19 cellular contexts compared by ENCODE assay signal in the genomic region with DNA sequence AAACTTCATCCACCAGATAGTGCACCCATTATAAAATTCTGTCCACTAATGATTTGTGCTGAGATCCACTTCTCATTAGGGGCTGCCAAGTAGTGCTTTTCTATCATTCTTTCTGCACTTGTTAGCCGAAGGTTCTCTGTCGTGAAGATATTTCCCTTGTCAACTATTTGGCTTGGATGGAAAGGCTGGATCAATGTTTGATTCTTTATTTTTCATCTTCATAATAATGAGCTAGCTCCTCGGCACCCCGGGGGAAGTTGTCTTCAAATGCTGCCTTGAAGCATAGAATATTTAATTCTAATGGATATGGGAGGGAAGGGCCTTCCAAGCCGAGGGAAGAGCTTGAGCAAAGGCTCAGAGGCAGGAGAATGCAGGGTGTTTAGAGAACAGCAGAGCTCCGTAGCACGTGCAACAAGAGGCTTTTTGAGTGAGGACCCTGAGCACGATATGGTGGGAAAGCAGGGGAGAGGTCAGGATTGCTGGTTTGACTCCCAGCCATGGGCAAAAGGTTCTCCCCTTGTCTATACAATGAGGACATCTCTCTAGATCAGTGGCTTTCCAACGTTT. TPM values are rescaled to one million over a fixed set of nuclear protein-coding genes. Genes with fewer than 3 reads are reported as not detected.
DNase-seq lines count a peak whose midpoint lies in the region; ATAC-seq and TF ChIP-seq lines count a peak whose summit lies in the region.
"Had no signal": no experiment of that assay in that cellular context is flagged by ENCODE, and none has a peak within 500 bp of the region (broad histone marks: within the 10 kb centered on the region; RNA-seq: fewer than 3 reads in every experiment).

No MANE protein-coding gene starts in this region.

- H3K27ac ChIP-seq in endodermal cell (ENCODE audit: low read depth, low read length) = no peak overlapping the region
- H3K27ac ChIP-seq: KMS-11 had no signal

- H3K27ac Mint-ChIP-seq in WTC11 (no peak overlapping the region), endodermal cell (no peak overlapping the region)
- H3K27ac Mint-ChIP-seq in stimulated activated effector memory CD8-positive, alpha-beta T cell treated with anti-CD3 and anti-CD28 coated beads, Interleukin-12 subunit alpha, Interleukin-12 subunit beta, amount 100 ng/mL, for 72 hours = peak overlapping the region; percentile 49

- ATAC-seq in left ventricle myocardium superior (no peak), WTC11 (peak; percentile 17; the same call in 1 of the 2 replicates), HG03025 (IDR thresholded peaks at IDR 0.05; ENCODE audit: low FRiP score, unreplicated experiment) (no peak), HG03439 (IDR thresholded peaks at IDR 0.05; ENCODE audit: unreplicated experiment) (no peak), GM19351 (IDR thresholded peaks at IDR 0.05; ENCODE audit: unreplicated experiment) (no peak)
- ATAC-seq in stimulated activated effector memory CD8-positive, alpha-beta T cell treated with anti-CD3 and anti-CD28 coated beads, Interleukin-12 subunit alpha, Interleukin-12 subunit beta, amount 100 ng/mL, for 72 hours = no peak
- ATAC-seq: SK-N-SH treated with all-trans-retinoic acid at 6 μM for 48 hours had no signal

- DNase-seq in cardiac septum (ENCODE audit: low spot score) = peak; percentile 71
- no peak for DNase-seq in left ventricle myocardium superior
- DNase-seq in WTC11 (ENCODE audit: low spot score) = no peak
- peak; percentile 56 for DNase-seq in endodermal cell
- no peak for DNase-seq in stimulated activated effector memory CD8-positive, alpha-beta T cell treated with anti-CD3 and anti-CD28 coated beads, Interleukin-12 subunit alpha, Interleukin-12 subunit beta, amount 100 ng/mL, for 72 hours (ENCODE audit: low spot score in 2 of 2)
- DNase-seq: DND-41, GOT3, NCI-H1436, NCI-H1930, NCI-H345, NCI-H524 treated with DMSO at 0.1 percent for 48 hours, RPMI8226, SIG-M5 had no signal

- intact Hi-C loops in cardiac septum (cut with DNase I) = no loop called here
- intact Hi-C loops in left ventricle myocardium superior (cut with micrococcal nuclease) = no loop called here

- H3K36me3 Mint-ChIP-seq in WTC11 (no peaks in the 10 kb centered on the region), endodermal cell (ENCODE audit: low read depth) (peaks cover 4% of the 10 kb centered on the region)
- peaks cover 42% of the 10 kb centered on the region for H3K36me3 Mint-ChIP-seq in stimulated activated effector memory CD8-positive, alpha-beta T cell treated with anti-CD3 and anti-CD28 coated beads, Interleukin-12 subunit alpha, Interleukin-12 subunit beta, amount 100 ng/mL, for 72 hours

- WGBS in endodermal cell (ENCODE audit: insufficient coverage in 1 of 2, insufficient read length in 1 of 2), 2 experiments = 76 to 79% methylated on average over 9 of the region's 9 CpGs

- CTCF ChIA-PET in WTC11 (lab: Charles Lee) = interaction anchor here (1.6 to 2.3 kb wide), 4 partner anchors 43 to 190 kb away, joined by 4 to 9 read pairs (median 7); no protein-coding TSS in a partner anchor

- no peak for TF ChIP-seq CTCF in WTC11 (IDR thresholded peaks at IDR 0.05)
- TF ChIP-seq CTCF in endodermal cell (conservative IDR thresholded peaks at IDR 0.05) = no peak

- H3K4me1 Mint-ChIP-seq in WTC11 (peaks cover 24% of the 10 kb centered on the region), endodermal cell (peaks cover 31% of the 10 kb centered on the region)
- H3K4me1 Mint-ChIP-seq in stimulated activated effector memory CD8-positive, alpha-beta T cell treated with anti-CD3 and anti-CD28 coated beads, Interleukin-12 subunit alpha, Interleukin-12 subunit beta, amount 100 ng/mL, for 72 hours = peaks cover 12% of the 10 kb centered on the region

- no peak overlapping the region for H3K9ac ChIP-seq in endodermal cell (ENCODE audit: extremely low read depth, low read length, poor library complexity, severe bottlenecking)
- H3K9ac ChIP-seq: KMS-11 had no signal

- peaks cover 25% of the 10 kb centered on the region for H3K27me3 Mint-ChIP-seq in WTC11 (ENCODE audit: low read depth)
- H3K27me3 Mint-ChIP-seq in endodermal cell (ENCODE audit: insufficient read depth) = no peaks in the 10 kb centered on the region

- no peak overlapping the region for H3K4me3 Mint-ChIP-seq in WTC11
- no peak overlapping the region for H3K4me3 Mint-ChIP-seq in endodermal cell
- H3K4me3 Mint-ChIP-seq in stimulated activated effector memory CD8-positive, alpha-beta T cell treated with anti-CD3 and anti-CD28 coated beads, Interleukin-12 subunit alpha, Interleukin-12 subunit beta, amount 100 ng/mL, for 72 hours = no peak overlapping the region
- H3K4me3 Mint-ChIP-seq: CD14-positive monocyte had no signal

- H3K9me3 Mint-ChIP-seq in WTC11 (peaks cover 6% of the 10 kb centered on the region; the same call in 1 of the 2 replicates), endodermal cell (peaks cover 22% of the 10 kb centered on the region)
- no peaks in the 10 kb centered on the region for H3K9me3 Mint-ChIP-seq in stimulated activated effector memory CD8-positive, alpha-beta T cell treated with anti-CD3 and anti-CD28 coated beads, Interleukin-12 subunit alpha, Interleukin-12 subunit beta, amount 100 ng/mL, for 72 hours

- no peaks in the 10 kb centered on the region for H3K36me3 ChIP-seq in endodermal cell (ENCODE audit: control insufficient read depth, insufficient read depth, low read length)

- no peaks in the 10 kb centered on the region for H3K27me3 ChIP-seq in endodermal cell (ENCODE audit: control insufficient read depth, insufficient read depth, low read length, poor library complexity, severe bottlenecking)

- POLR2A ChIA-PET in WTC11 (lab: Charles Lee) = interaction anchor here (0.5 kb wide), 1 partner anchor 168 kb away, joined by 4 read pairs; no protein-coding TSS in a partner anchor

- peaks cover 10% of the 10 kb centered on the region for H3K4me1 ChIP-seq in endodermal cell (ENCODE audit: control insufficient read depth, insufficient read depth, low read length)

- no peak overlapping the region for H3K4me3 ChIP-seq in endodermal cell (ENCODE audit: low read length)

- H3K9me3 ChIP-seq in endodermal cell (ENCODE audit: control insufficient read depth, low read length) = peaks cover 5% of the 10 kb centered on the region

TF ChIP-seq in WTC11, 78 proteins besides CTCF, POLR2A, EP300 and RAD21:
- TF ChIP-seq SMAD4 (CRISPR knock-in tag; IDR thresholded peaks at IDR 0.05) = no peak
- TF ChIP-seq ZNF138 (CRISPR knock-in tag; conservative IDR thresholded peaks at IDR 0.05) = no peak
- TF ChIP-seq EMX1 (CRISPR knock-in tag; IDR thresholded peaks at IDR 0.05) = no peak
- no peak for TF ChIP-seq ZNF232 (CRISPR knock-in tag; IDR thresholded peaks at IDR 0.05)
- TF ChIP-seq NR1H2 (CRISPR knock-in tag; IDR thresholded peaks at IDR 0.05) = no peak
- TF ChIP-seq RORB (CRISPR knock-in tag; IDR thresholded peaks at IDR 0.05) = no peak
- TF ChIP-seq KAT7 (CRISPR knock-in tag; IDR thresholded peaks at IDR 0.05; ENCODE audit: borderline replicate concordance) = no peak
- no peak for TF ChIP-seq ZNF317 (CRISPR knock-in tag; IDR thresholded peaks at IDR 0.05; ENCODE audit: borderline replicate concordance, low read depth)
- no peak for TF ChIP-seq GABPB1 (CRISPR knock-in tag; IDR thresholded peaks at IDR 0.05)

RNA-seq across cellular contexts. Expression of a gene that starts 16.3 kb away (rescaled TPM):
- 6.5 TPM for total RNA-seq in cardiac septum
- total RNA-seq in left ventricle myocardium superior = 3.6 TPM
- 0.34 to 0.77 TPM (median 0.57 TPM) in 3 replicates for total RNA-seq in WTC11 (2021)
- 1 to 10 TPM in 1 of 2 donors, under 1 TPM in 1; 0.89 to 1.3 TPM for total RNA-seq in endodermal cell
- 0.89 TPM for polyA plus RNA-seq in endodermal cell (2013, experiment 1 of 2)
- polyA plus RNA-seq in endodermal cell (2013, experiment 2 of 2) = 1.7 TPM
- polyA plus RNA-seq: CD14-positive monocyte had no signal

Comparison
In these comparisons a context has a peak if more than half of its experiments do, and no peak if none do; other contexts are left out.
1. DNase-seq: peak in cardiac septum (single experiment) and endodermal cell (single experiment); none in left ventricle myocardium superior (single experiment), WTC11 (single experiment) and stimulated activated effector memory CD8-positive, alpha-beta T cell treated with anti-CD3 and anti-CD28 coated beads, Interleukin-12 subunit alpha, Interleukin-12 subunit beta, amount 100 ng/mL, for 72 hours (0 of 2).